ENCODE assay signal across 1 cellular context in genomic region chr3:129608087-129608935, GRCh38.
TF ChIP-seq lines count a peak whose summit lies in the region.

No MANE protein-coding gene starts in this region.

TF ChIP-seq in K562, 482 proteins besides CTCF, POLR2A, EP300 and RAD21 (continued from another document and continues in another):
- no peak for TF ChIP-seq ZNF592 (IDR thresholded peaks at IDR 0.05)
- TF ChIP-seq MBD1 (CRISPR knock-in tag; IDR thresholded peaks at IDR 0.05) = no peak
- peak; percentile 75 for TF ChIP-seq DPF2 (IDR thresholded peaks at IDR 0.05)
- no peak for TF ChIP-seq SLC30A9 (CRISPR knock-in tag; IDR thresholded peaks at IDR 0.05)
- no peak for TF ChIP-seq ZNF518B (CRISPR knock-in tag; IDR thresholded peaks at IDR 0.05)
- TF ChIP-seq ZNF280B (CRISPR knock-in tag; IDR thresholded peaks at IDR 0.05) = no peak
- TF ChIP-seq MYC (IDR thresholded peaks at IDR 0.05; ENCODE audit: low read depth, low read length) = no peak
- no peak for TF ChIP-seq MYC (CRISPR knock-in tag; IDR thresholded peaks at IDR 0.05; ENCODE audit: borderline replicate concordance, low read depth)
- TF ChIP-seq BRD9 (IDR thresholded peaks at IDR 0.05; ENCODE audit: low read depth, partially characterized antibody) = peak; percentile 74
- TF ChIP-seq ZNF740 (CRISPR knock-in tag; IDR thresholded peaks at IDR 0.05) = 0 out of 2 replicates have a peak, but pooled peaks have one; percentile 72
- TF ChIP-seq ZNF740 (tag; IDR thresholded peaks at IDR 0.05) = no peak
- TF ChIP-seq SMAD4 (CRISPR knock-in tag; conservative IDR thresholded peaks at IDR 0.05) = peak; percentile 68
- no peak for TF ChIP-seq E4F1 (CRISPR knock-in tag; IDR thresholded peaks at IDR 0.05; ENCODE audit: borderline replicate concordance)
- TF ChIP-seq MAX (CRISPR knock-in tag; IDR thresholded peaks at IDR 0.05) = no peak
- peak; percentile 60; the same call in 1 of the 2 replicates for TF ChIP-seq ZBTB2 (IDR thresholded peaks at IDR 0.05)
- TF ChIP-seq MEF2A (IDR thresholded peaks at IDR 0.05; ENCODE audit: control insufficient read depth, low read depth, low read length) = no peak
- TF ChIP-seq TCF3 (CRISPR knock-in tag; IDR thresholded peaks at IDR 0.05) = 0 out of 2 replicates have a peak, but pooled peaks have one; percentile 7
- peak; percentile 36; the same call in 1 of the 2 replicates for TF ChIP-seq CC2D1A (IDR thresholded peaks at IDR 0.05)
- TF ChIP-seq ZNF239 (CRISPR knock-in tag; IDR thresholded peaks at IDR 0.05) = no peak
- no peak for TF ChIP-seq PTBP1 (IDR thresholded peaks at IDR 0.05; ENCODE audit: low read depth, low read length)
- no peak for TF ChIP-seq ERF (CRISPR knock-in tag; IDR thresholded peaks at IDR 0.05)
- TF ChIP-seq STAT6 (CRISPR knock-in tag; IDR thresholded peaks at IDR 0.05) = no peak
- TF ChIP-seq SMARCE1 (IDR thresholded peaks at IDR 0.05) = peak; percentile 49; the same call in 1 of the 2 replicates
- TF ChIP-seq ZNF384 (IDR thresholded peaks at IDR 0.05; ENCODE audit: low read depth, low read length) = no peak
- TF ChIP-seq GATAD2A (IDR thresholded peaks at IDR 0.05) = no peak
- no peak for TF ChIP-seq BCLAF1 (IDR thresholded peaks at IDR 0.05; ENCODE audit: borderline replicate concordance in 1 of 2, control insufficient read depth in 1 of 2, low read depth in 2 of 2, low read length in 1 of 2)
- TF ChIP-seq MTA1 (IDR thresholded peaks at IDR 0.05; ENCODE audit: borderline replicate concordance) = peak; percentile 79; the same call in 1 of the 2 replicates
- TF ChIP-seq ILK (tag; IDR thresholded peaks at IDR 0.05; ENCODE audit: borderline replicate concordance, low read depth) = no peak
- TF ChIP-seq ZNF398 (CRISPR knock-in tag; IDR thresholded peaks at IDR 0.05) = no peak
- TF ChIP-seq MCM7 (IDR thresholded peaks at IDR 0.05) = no peak
